8 cellular contexts compared by ENCODE assay signal in the genomic region with DNA sequence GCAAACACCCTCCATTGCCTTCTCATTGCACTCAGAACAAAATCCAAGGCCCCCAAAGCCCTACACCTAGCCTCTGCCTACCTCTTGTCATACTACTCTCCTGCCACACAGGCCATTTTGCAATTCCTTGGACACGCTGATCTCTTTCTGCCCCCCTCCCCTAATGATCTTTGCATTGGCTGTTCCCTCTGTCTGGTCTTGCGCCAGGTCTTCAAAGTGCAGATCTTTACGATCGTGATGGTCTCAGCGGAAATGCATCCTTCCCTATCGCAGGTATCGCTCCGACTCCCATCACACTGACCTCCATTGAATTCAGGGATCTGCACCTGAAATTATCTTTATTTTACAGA. TPM values are rescaled to one million over a fixed set of nuclear protein-coding genes. Genes with fewer than 3 reads are reported as not detected.
DNase-seq lines count a peak whose midpoint lies in the region; ATAC-seq, FAIRE-seq and TF ChIP-seq lines count a peak whose summit lies in the region.
"Had no signal": no experiment of that assay in that cellular context is flagged by ENCODE, and none has a peak within 500 bp of the region (broad histone marks: within the 10 kb centered on the region; RNA-seq: fewer than 3 reads in every experiment).

No MANE protein-coding gene starts in this region.

- no peak for ATAC-seq in HG03354 (IDR thresholded peaks at IDR 0.05; ENCODE audit: poor library complexity, severe bottlenecking, unreplicated experiment)
- no peak for ATAC-seq in GM18498 (IDR thresholded peaks at IDR 0.05; ENCODE audit: unreplicated experiment)

- WGBS in small intestine, 3 donors, result 5 to 10% (median 10%) methylated on average over 8 of the region's 8 CpGs

- no peaks in the 10 kb centered on the region for H3K27me3 ChIP-seq in small intestine (ENCODE audit: control insufficient read depth in 2 of 2, insufficient read depth in 2 of 2, low read length in 2 of 2)

- peaks cover 5% of the 10 kb centered on the region for H3K4me1 ChIP-seq in HEK293 (ENCODE audit: control insufficient read depth, insufficient read depth, low read length)
- peaks cover 2 to 6% of the 10 kb centered on the region in 2 donors for H3K4me1 ChIP-seq in small intestine (ENCODE audit: control insufficient read depth in 2 of 2, insufficient read depth in 1 of 2, low read depth in 1 of 2, low read length in 1 of 2)

- H3K4me3 ChIP-seq in HEK293 (ENCODE audit: low read depth, low read length) (peak overlapping the region; percentile 97), small intestine (ENCODE audit: low read depth in 1 of 2, low read length in 2 of 2) (peak overlapping the region in 1 of 2 donors; percentile 95)

- H3K27ac ChIP-seq in HEK293 (ENCODE audit: extremely low read depth, low read depth, low read length) (peak overlapping the region; percentile 86), VCaP (peak overlapping the region; percentile 86), small intestine (ENCODE audit: low read depth in 1 of 2, low read length in 1 of 2) (peak overlapping the region; percentile 70 to 91)

- POLR2A ChIA-PET in HEK293 (lab: Yijun Ruan, JAX), result interaction anchor here (0.7 to 1.4 kb wide), 8 partner anchors 9 to 70 kb away, joined by 3 to 8 read pairs (median 4); a partner anchor contains a TSS

- no peak for FAIRE-seq in small intestine (lab: Jason Lieb, UNC)

- CTCF ChIA-PET in HEK293 (lab: Yijun Ruan, JAX), result interaction anchor here (0.6 to 20.3 kb wide), 4 partner anchors 8 to 182 kb away, joined by 3 to 302 read pairs (median 35); no protein-coding TSS in a partner anchor

- H3K36me3 ChIP-seq in HEK293 (ENCODE audit: control insufficient read depth in 2 of 2, insufficient read depth in 1 of 2, low read length in 2 of 2) (no peaks in the 10 kb centered on the region), small intestine (ENCODE audit: control insufficient read depth in 2 of 2, insufficient read depth in 2 of 2, low read length in 2 of 2) (no peaks in the 10 kb centered on the region)

- TF ChIP-seq CTCF in HEK293 (tag by site-specific recombination; IDR thresholded peaks at IDR 0.05), result no peak
- TF ChIP-seq CTCF in VCaP (conservative IDR thresholded peaks at IDR 0.05), result no peak

- DNase-seq in globus pallidus (ENCODE audit: low spot score), result peak; percentile 13
- DNase-seq in small intestine, result no peak
- DNase-seq in amygdala (lab: John Stamatoyannopoulos, UW), result no peak
- DNase-seq: NCI-H1694 had no signal

- H3K9me3 ChIP-seq in HEK293 (ENCODE audit: control insufficient read depth, insufficient read depth, low read depth, low read length) (no peaks in the 10 kb centered on the region), small intestine (ENCODE audit: control insufficient read depth, low read depth) (no peaks in the 10 kb centered on the region)

TF ChIP-seq in HEK293, 187 proteins besides CTCF, POLR2A, EP300 and RAD21:
- TF ChIP-seq ZNF404 (tag by site-specific recombination; IDR thresholded peaks at IDR 0.05) (no peak), ZBTB17 (tag by site-specific recombination; IDR thresholded peaks at IDR 0.05) (peak; percentile 89), KLF16 (tag by site-specific recombination; IDR thresholded peaks at IDR 0.05) (no peak), ZNF214 (tag by site-specific recombination; IDR thresholded peaks at IDR 0.05; ENCODE audit: borderline replicate concordance) (no peak), SALL2 (tag by site-specific recombination; IDR thresholded peaks at IDR 0.05; ENCODE audit: borderline replicate concordance) (no peak), YY1 (tag by site-specific recombination; IDR thresholded peaks at IDR 0.05) (0 out of 2 replicates have a peak, but pooled peaks have one; percentile 9), ZNF621 (tag by site-specific recombination; IDR thresholded peaks at IDR 0.05) (no peak), OSR2 (tag by site-specific recombination; IDR thresholded peaks at IDR 0.05) (no peak), ZNF19 (tag by site-specific recombination; IDR thresholded peaks at IDR 0.05; ENCODE audit: low read depth) (no peak), HOXA7 (CRISPR knock-in tag; IDR thresholded peaks at IDR 0.05; ENCODE audit: borderline replicate concordance) (no peak), ZNF529 (tag by site-specific recombination; IDR thresholded peaks at IDR 0.05; ENCODE audit: insufficient replicate concordance) (no peak), KLF9 (tag by site-specific recombination; IDR thresholded peaks at IDR 0.05; ENCODE audit: low read depth) (no peak), ZNF426 (tag by site-specific recombination; IDR thresholded peaks at IDR 0.05) (no peak), ZNF555 (tag by site-specific recombination; conservative IDR thresholded peaks at IDR 0.05) (no peak), ZFP69B (tag by site-specific recombination; IDR thresholded peaks at IDR 0.05) (no peak), YY2 (tag by site-specific recombination; IDR thresholded peaks at IDR 0.05) (no peak), ZNF10 (tag by site-specific recombination; IDR thresholded peaks at IDR 0.05) (no peak), ZNF335 (tag by site-specific recombination; conservative IDR thresholded peaks at IDR 0.05) (peak; percentile 76), ZNF341 (tag by site-specific recombination; IDR thresholded peaks at IDR 0.05; ENCODE audit: low read depth) (peak; percentile 99), ZNF24 (tag by site-specific recombination; IDR thresholded peaks at IDR 0.05) (0 out of 2 replicates have a peak, but pooled peaks have one; percentile 9), ZBTB21 (tag by site-specific recombination; IDR thresholded peaks at IDR 0.05) (no peak)
- TF ChIP-seq, protein P1, sequence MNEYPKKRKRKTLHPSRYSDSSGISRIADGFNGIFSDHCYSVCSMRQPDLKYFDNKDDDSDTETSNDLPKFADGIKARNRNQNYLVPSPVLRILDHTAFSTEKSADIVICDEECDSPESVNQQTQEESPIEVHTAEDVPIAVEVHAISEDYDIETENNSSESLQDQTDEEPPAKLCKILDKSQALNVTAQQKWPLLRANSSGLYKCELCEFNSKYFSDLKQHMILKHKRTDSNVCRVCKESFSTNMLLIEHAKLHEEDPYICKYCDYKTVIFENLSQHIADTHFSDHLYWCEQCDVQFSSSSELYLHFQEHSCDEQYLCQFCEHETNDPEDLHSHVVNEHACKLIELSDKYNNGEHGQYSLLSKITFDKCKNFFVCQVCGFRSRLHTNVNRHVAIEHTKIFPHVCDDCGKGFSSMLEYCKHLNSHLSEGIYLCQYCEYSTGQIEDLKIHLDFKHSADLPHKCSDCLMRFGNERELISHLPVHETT (tag by site-specific recombination; IDR thresholded peaks at IDR 0.05), result no peak
- TF ChIP-seq, protein P2, sequence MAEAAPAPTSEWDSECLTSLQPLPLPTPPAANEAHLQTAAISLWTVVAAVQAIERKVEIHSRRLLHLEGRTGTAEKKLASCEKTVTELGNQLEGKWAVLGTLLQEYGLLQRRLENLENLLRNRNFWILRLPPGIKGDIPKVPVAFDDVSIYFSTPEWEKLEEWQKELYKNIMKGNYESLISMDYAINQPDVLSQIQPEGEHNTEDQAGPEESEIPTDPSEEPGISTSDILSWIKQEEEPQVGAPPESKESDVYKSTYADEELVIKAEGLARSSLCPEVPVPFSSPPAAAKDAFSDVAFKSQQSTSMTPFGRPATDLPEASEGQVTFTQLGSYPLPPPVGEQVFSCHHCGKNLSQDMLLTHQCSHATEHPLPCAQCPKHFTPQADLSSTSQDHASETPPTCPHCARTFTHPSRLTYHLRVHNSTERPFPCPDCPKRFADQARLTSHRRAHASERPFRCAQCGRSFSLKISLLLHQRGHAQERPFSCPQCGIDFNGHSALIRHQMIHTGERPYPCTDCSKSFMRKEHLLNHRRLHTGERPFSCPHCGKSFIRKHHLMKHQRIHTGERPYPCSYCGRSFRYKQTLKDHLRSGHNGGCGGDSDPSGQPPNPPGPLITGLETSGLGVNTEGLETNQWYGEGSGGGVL (tag by site-specific recombination; IDR thresholded peaks at IDR 0.05), result no peak
- TF ChIP-seq, protein P3, sequence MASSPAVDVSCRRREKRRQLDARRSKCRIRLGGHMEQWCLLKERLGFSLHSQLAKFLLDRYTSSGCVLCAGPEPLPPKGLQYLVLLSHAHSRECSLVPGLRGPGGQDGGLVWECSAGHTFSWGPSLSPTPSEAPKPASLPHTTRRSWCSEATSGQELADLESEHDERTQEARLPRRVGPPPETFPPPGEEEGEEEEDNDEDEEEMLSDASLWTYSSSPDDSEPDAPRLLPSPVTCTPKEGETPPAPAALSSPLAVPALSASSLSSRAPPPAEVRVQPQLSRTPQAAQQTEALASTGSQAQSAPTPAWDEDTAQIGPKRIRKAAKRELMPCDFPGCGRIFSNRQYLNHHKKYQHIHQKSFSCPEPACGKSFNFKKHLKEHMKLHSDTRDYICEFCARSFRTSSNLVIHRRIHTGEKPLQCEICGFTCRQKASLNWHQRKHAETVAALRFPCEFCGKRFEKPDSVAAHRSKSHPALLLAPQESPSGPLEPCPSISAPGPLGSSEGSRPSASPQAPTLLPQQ (tag by site-specific recombination; IDR thresholded peaks at IDR 0.05), result no peak
- TF ChIP-seq, protein P4, sequence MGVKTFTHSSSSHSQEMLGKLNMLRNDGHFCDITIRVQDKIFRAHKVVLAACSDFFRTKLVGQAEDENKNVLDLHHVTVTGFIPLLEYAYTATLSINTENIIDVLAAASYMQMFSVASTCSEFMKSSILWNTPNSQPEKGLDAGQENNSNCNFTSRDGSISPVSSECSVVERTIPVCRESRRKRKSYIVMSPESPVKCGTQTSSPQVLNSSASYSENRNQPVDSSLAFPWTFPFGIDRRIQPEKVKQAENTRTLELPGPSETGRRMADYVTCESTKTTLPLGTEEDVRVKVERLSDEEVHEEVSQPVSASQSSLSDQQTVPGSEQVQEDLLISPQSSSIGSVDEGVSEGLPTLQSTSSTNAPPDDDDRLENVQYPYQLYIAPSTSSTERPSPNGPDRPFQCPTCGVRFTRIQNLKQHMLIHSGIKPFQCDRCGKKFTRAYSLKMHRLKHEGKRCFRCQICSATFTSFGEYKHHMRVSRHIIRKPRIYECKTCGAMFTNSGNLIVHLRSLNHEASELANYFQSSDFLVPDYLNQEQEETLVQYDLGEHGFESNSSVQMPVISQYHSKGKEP (tag by site-specific recombination; IDR thresholded peaks at IDR 0.05), result no peak

RNA-seq across cellular contexts. Expression of a gene that starts 0.8 kb away (rescaled TPM):
- polyA plus RNA-seq in small intestine, result 1 to 10 TPM; 3.2 to 7.3 (median 5.6) TPM

RNA-seq across cellular contexts. Expression of a gene that starts 6.2 kb away (rescaled TPM):
- polyA plus RNA-seq in small intestine, result not detected

RNA-seq across cellular contexts. Expression of a gene that starts 54.0 kb away (rescaled TPM):
- polyA plus RNA-seq in small intestine, result 100 to 1,000 TPM; 245 to 408 (median 340) TPM
